ENCODE assay signal across 13 cellular contexts in the genomic region with DNA sequence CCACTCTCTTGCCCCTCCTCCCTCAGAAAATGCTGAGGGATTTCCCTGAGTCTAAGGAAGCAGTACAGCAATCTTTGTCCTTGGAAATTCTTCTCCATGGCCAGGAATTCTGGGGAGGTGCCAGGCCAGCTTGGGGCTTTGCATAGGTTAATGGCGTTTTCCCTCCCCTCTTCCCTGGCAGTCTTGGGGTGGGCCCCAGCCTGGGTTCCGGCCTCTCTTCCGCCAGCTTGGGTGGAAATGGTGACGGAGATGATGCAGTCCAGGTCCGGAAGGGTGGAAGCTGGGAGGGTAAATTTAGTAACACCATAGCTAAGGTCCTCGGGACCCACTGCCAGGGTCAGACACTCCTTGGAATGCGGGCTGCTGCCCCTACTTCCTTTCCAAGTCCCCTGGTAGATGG. TPM values are rescaled to one million over a fixed set of nuclear protein-coding genes. Genes with fewer than 3 reads are reported as not detected.
DNase-seq lines count a peak whose midpoint lies in the region; ATAC-seq, FAIRE-seq and TF ChIP-seq lines count a peak whose summit lies in the region.
"Had no signal": no experiment of that assay in that cellular context is flagged by ENCODE, and none has a peak within 500 bp of the region (broad histone marks: within the 10 kb centered on the region; RNA-seq: fewer than 3 reads in every experiment).

No MANE protein-coding gene starts in this region.

- no peak for ATAC-seq in lung (ENCODE audit: insufficient read depth, low FRiP score)
- no peak for ATAC-seq in HG02884 (IDR thresholded peaks at IDR 0.05; ENCODE audit: unreplicated experiment)
- ATAC-seq in GM21619 (IDR thresholded peaks at IDR 0.05; ENCODE audit: unreplicated experiment) = no peak

- TF ChIP-seq POLR2A in endothelial cell of umbilical vein (IDR thresholded peaks at IDR 0.05; ENCODE audit: low read depth, low read length) (no peak), stomach (IDR thresholded peaks at IDR 0.05) (no peak), GM12892 (IDR thresholded peaks at IDR 0.05; ENCODE audit: low read depth, low read length) (no peak)

- H3K27me3 Mint-ChIP-seq in activated T-helper 2 cell treated with anti-CD3 and anti-CD28 coated beads, Interferon-gamma antibody, Interleukin-2, Interleukin-4, amounts not matched to agents 10 μg/mL and 5 μg/mL and 100 μg/mL, durations not matched to agents 14 hours and 24 hours and 36 hours (ENCODE audit: low read depth) = peaks cover 23% of the 10 kb centered on the region

- no peaks in the 10 kb centered on the region for H3K9me3 ChIP-seq in endothelial cell of umbilical vein (replicated peaks; ENCODE audit: control insufficient read depth, insufficient read depth, low read length)
- H3K9me3 ChIP-seq in lung (ENCODE audit: control insufficient read depth in 2 of 2, insufficient read depth in 1 of 2, low read length in 1 of 2) = no peaks in the 10 kb centered on the region
- no peaks in the 10 kb centered on the region for H3K9me3 ChIP-seq in stomach

- no peak for TF ChIP-seq EP300 in stomach (IDR thresholded peaks at IDR 0.05)

- H3K36me3 Mint-ChIP-seq in activated T-helper 2 cell treated with anti-CD3 and anti-CD28 coated beads, Interferon-gamma antibody, Interleukin-2, Interleukin-4, amounts not matched to agents 10 μg/mL and 5 μg/mL and 100 μg/mL, durations not matched to agents 14 hours and 24 hours and 36 hours (ENCODE audit: low read depth) = no peaks in the 10 kb centered on the region

- no peak overlapping the region for H3K27ac Mint-ChIP-seq in activated T-helper 2 cell treated with anti-CD3 and anti-CD28 coated beads, Interferon-gamma antibody, Interleukin-2, Interleukin-4, amounts not matched to agents 10 μg/mL and 5 μg/mL and 100 μg/mL, durations not matched to agents 14 hours and 24 hours and 36 hours
- H3K27ac Mint-ChIP-seq: CD4-positive, alpha-beta T cell; nephron progenitor cell had no signal

- no peaks in the 10 kb centered on the region for H3K9me3 Mint-ChIP-seq in activated T-helper 2 cell treated with anti-CD3 and anti-CD28 coated beads, Interferon-gamma antibody, Interleukin-2, Interleukin-4, amounts not matched to agents 10 μg/mL and 5 μg/mL and 100 μg/mL, durations not matched to agents 14 hours and 24 hours and 36 hours
- H3K9me3 Mint-ChIP-seq: CD4-positive, alpha-beta T cell; nephron progenitor cell had no signal

- H3K79me2 ChIP-seq in endothelial cell of umbilical vein (ENCODE audit: control insufficient read depth, insufficient read depth, low read length) = peaks cover 48% of the 10 kb centered on the region

- H3K4me1 Mint-ChIP-seq in activated T-helper 2 cell treated with anti-CD3 and anti-CD28 coated beads, Interferon-gamma antibody, Interleukin-2, Interleukin-4, amounts not matched to agents 10 μg/mL and 5 μg/mL and 100 μg/mL, durations not matched to agents 14 hours and 24 hours and 36 hours (ENCODE audit: low read depth) = peaks cover 18% of the 10 kb centered on the region

- TF ChIP-seq CTCF in RWPE1 (conservative IDR thresholded peaks at IDR 0.05; ENCODE audit: low read depth) (no peak), endothelial cell of umbilical vein (IDR thresholded peaks at IDR 0.05; ENCODE audit: extremely low read depth in 1 of 2, insufficient read depth in 1 of 2, low read depth in 1 of 2, low read length in 2 of 2) (no peak), lung (IDR thresholded peaks at IDR 0.05; ENCODE audit: control extremely low read depth, extremely low read depth) (no peak), stomach (IDR thresholded peaks at IDR 0.05) (no peak)

- POLR2A ChIA-PET in RWPE1 (lab: Yijun Ruan, JAX; ENCODE audit: low non-redundant PET) = no interaction called here
- POLR2A ChIA-PET in endothelial cell of umbilical vein (lab: Charles Lee) = interaction anchor here (0.5 to 1.9 kb wide), 5 partner anchors 9 to 312 kb away, joined by 3 to 13 read pairs (median 6); no protein-coding TSS in a partner anchor

- peaks cover 61% of the 10 kb centered on the region for H3K4me1 ChIP-seq in endothelial cell of umbilical vein (ENCODE audit: control insufficient read depth, extremely low read depth, insufficient read depth, low read length)
- peaks cover 0 to 41% of the 10 kb centered on the region in 2 donors for H3K4me1 ChIP-seq in lung (ENCODE audit: control insufficient read depth in 2 of 2, insufficient read depth in 2 of 2, low read length in 2 of 2)
- peaks cover 47 to 76% (median 57%) of the 10 kb centered on the region in 4 donors for H3K4me1 ChIP-seq in stomach

- no peak for DNase-seq in RWPE1 (ENCODE audit: low spot score)
- peak; percentile 90 for DNase-seq in endothelial cell of umbilical vein (ENCODE audit: low read depth, low spot score)
- DNase-seq in lung (ENCODE audit: low spot score) = no peak
- no peak for DNase-seq in stomach
- no peak for DNase-seq in GM12892 (ENCODE audit: insufficient read length)
- no peak for DNase-seq in activated T-helper 2 cell treated with anti-CD3 and anti-CD28 coated beads, Interferon-gamma antibody, Interleukin-2, Interleukin-4, amounts not matched to agents 10 μg/mL and 5 μg/mL and 100 μg/mL, durations not matched to agents 14 hours and 24 hours and 36 hours (ENCODE audit: low spot score)
- DNase-seq: CD4-positive, alpha-beta T cell; effector CD4-positive, alpha-beta T cell; NCI-H345; nephron progenitor cell; stimulated activated CD4-positive, alpha-beta T cell treated with anti-CD3 and anti-CD28 coated beads, Interleukin-2, amount 100 ng/mL, for 48 hours had no signal

- H3K27me3 ChIP-seq in endothelial cell of umbilical vein (ENCODE audit: control insufficient read depth in 2 of 2, insufficient read depth in 2 of 2, low read length in 2 of 2) (no peaks in the 10 kb centered on the region), lung (ENCODE audit: control insufficient read depth, insufficient read depth) (no peaks in the 10 kb centered on the region), stomach (peaks cover 0 to 41% (median 34%) of the 10 kb centered on the region in 3 donors)

- H3K36me3 ChIP-seq in endothelial cell of umbilical vein (ENCODE audit: control insufficient read depth in 2 of 2, extremely low read depth in 1 of 2, insufficient read depth in 2 of 2, low read length in 2 of 2) (peaks cover 10 to 21% of the 10 kb centered on the region in 2 experiments), lung (ENCODE audit: control insufficient read depth in 2 of 2, insufficient read depth in 2 of 2, low read length in 2 of 2) (peaks cover 8 to 16% of the 10 kb centered on the region in 2 donors), stomach (peaks cover 19 to 41% (median 33%) of the 10 kb centered on the region in 4 donors)

- 29 to 45% methylated on average over 7 of the region's 7 CpGs for WGBS in lung, 2 donors
- 18 to 77% (median 68%) methylated on average over 6 to 7 of the region's 7 CpGs for WGBS in stomach, 5 donors

- dilution Hi-C loops in endothelial cell of umbilical vein (cut with MboI; ENCODE audit: extremely low pct_ligation_motif_present, low sequenced_read_pairs) = no loop called here

- no TSS peak for BruUV-seq in endothelial cell of umbilical vein (replicated peaks; lab: Mats Ljungman, UMichigan)

- no peak overlapping the region for H2AFZ ChIP-seq in endothelial cell of umbilical vein (ENCODE audit: low read depth, low read length)

- peak overlapping the region in 1 of 3 experiments; percentile 28 for H3K4me3 ChIP-seq in endothelial cell of umbilical vein (replicated peaks in 1 of 3; ENCODE audit: insufficient read depth in 1 of 3, low read depth in 1 of 3, low read length in 3 of 3)
- no peak overlapping the region for H3K4me3 ChIP-seq in lung
- no peak overlapping the region for H3K4me3 ChIP-seq in stomach

- no peak overlapping the region for H3K4me3 Mint-ChIP-seq in activated T-helper 2 cell treated with anti-CD3 and anti-CD28 coated beads, Interferon-gamma antibody, Interleukin-2, Interleukin-4, amounts not matched to agents 10 μg/mL and 5 μg/mL and 100 μg/mL, durations not matched to agents 14 hours and 24 hours and 36 hours (ENCODE audit: low read depth)
- H3K4me3 Mint-ChIP-seq: nephron progenitor cell had no signal

- H3K4me2 ChIP-seq in endothelial cell of umbilical vein (ENCODE audit: insufficient read depth, low read length) = peak overlapping the region; percentile 52

- peak; percentile 100 for FAIRE-seq in endothelial cell of umbilical vein (lab: Jason Lieb, UNC)
- no peak for FAIRE-seq in GM12892 (lab: Jason Lieb, UNC)

- no peaks in the 10 kb centered on the region for H3K9me1 ChIP-seq in endothelial cell of umbilical vein (replicated peaks; ENCODE audit: control insufficient read depth, extremely low read depth, insufficient read depth, low read length)

- H3K27ac ChIP-seq in RWPE1 = peak overlapping the region; percentile 53
- H3K27ac ChIP-seq in endothelial cell of umbilical vein (ENCODE audit: insufficient read depth, low read depth, low read length) = peak overlapping the region; percentile 84
- H3K27ac ChIP-seq in lung (ENCODE audit: low read depth in 1 of 2, low read length in 1 of 2) = peak overlapping the region; percentile 47 to 92
- peak overlapping the region in 4 of 5 donors; percentile 59 to 98 (median 61) for H3K27ac ChIP-seq in stomach

- CTCF ChIA-PET in RWPE1 (lab: Yijun Ruan, JAX) (interaction anchor here (0.6 to 0.9 kb wide), 3 partner anchors 17 to 573 kb away, joined by 3 to 6 read pairs (median 4); no protein-coding TSS in a partner anchor), endothelial cell of umbilical vein (lab: Charles Lee) (interaction anchor here (0.8 to 7.3 kb wide), 5 partner anchors 8 to 46 kb away, joined by 3 to 138 read pairs (median 4); no protein-coding TSS in a partner anchor)

- peak overlapping the region; percentile 72 for H3K9ac ChIP-seq in endothelial cell of umbilical vein (replicated peaks; ENCODE audit: extremely low read depth, insufficient read depth, low read length)

- H4K20me1 ChIP-seq in endothelial cell of umbilical vein (replicated peaks; ENCODE audit: control insufficient read depth, extremely low read depth, insufficient read depth, low read length) = no peaks in the 10 kb centered on the region

- intact Hi-C loops in endothelial cell of umbilical vein (cut with micrococcal nuclease) (loop anchor here (1.0 to 5.0 kb wide), 5 partner anchors 9 to 708 kb away; a partner anchor contains a TSS), stomach (cut with DNase I; ENCODE audit: low total_unique reads) (no loop called here)
- intact Hi-C loops in activated T-helper 2 cell treated with anti-CD3 and anti-CD28 coated beads, Interferon-gamma antibody, Interleukin-2, Interleukin-4, amounts not matched to agents 10 μg/mL and 5 μg/mL and 100 μg/mL, durations not matched to agents 14 hours and 24 hours and 36 hours (cut with micrococcal nuclease) = no loop called here

RNA-seq across cellular contexts. Expression of a gene that starts 5.0 kb away (rescaled TPM):
- 183 and 227 TPM in 2 replicates for total RNA-seq in endothelial cell of umbilical vein
- polyA plus RNA-seq in endothelial cell of umbilical vein = 99.7 and 109 TPM in 2 replicates
- polyA plus RNA-seq in endothelial cell of umbilical vein (2011; cell fraction: cytosol; rRNA removed) = 69.9 and 75.8 TPM in 2 replicates
- polyA plus RNA-seq in endothelial cell of umbilical vein (2011; cell fraction: nucleus; rRNA removed) = 320 and 340 TPM in 2 replicates
- polyA plus RNA-seq in endothelial cell of umbilical vein (2012) = 99.4 and 105 TPM in 2 replicates
- 149 and 151 TPM in 2 replicates for polyA minus RNA-seq in endothelial cell of umbilical vein
- 4.6 TPM for polyA minus RNA-seq in endothelial cell of umbilical vein (2011; cell fraction: cytosol; rRNA and poly(A)+ RNA removed)
- polyA minus RNA-seq in endothelial cell of umbilical vein (2011; cell fraction: nucleus; rRNA and poly(A)+ RNA removed) = 155 and 169 TPM in 2 replicates
- total RNA-seq in lung = 10 to 100 TPM; 82.8 to 90.5 TPM
- polyA plus RNA-seq in lung = 10 to 100 TPM; 27.3 to 69.3 TPM
- total RNA-seq in stomach = 100 to 1,000 TPM in 1 of 5 donors, 10 to 100 TPM in 4; 34.4 to 291 (median 50.2) TPM
- 10 to 100 TPM; 28.4 to 43.1 (median 39.7) TPM for polyA plus RNA-seq in stomach
- polyA plus RNA-seq in GM12892 (2012; ENCODE audit: missing spikeins) = not detected
- total RNA-seq in activated T-helper 2 cell treated with anti-CD3 and anti-CD28 coated beads, Interferon-gamma antibody, Interleukin-2, Interleukin-4, amounts not matched to agents 10 μg/mL and 5 μg/mL and 100 μg/mL, durations not matched to agents 14 hours and 24 hours and 36 hours = 2.1 and 2.2 TPM in 2 replicates

RNA-seq across cellular contexts. Expression of a gene that starts 40.2 kb away (rescaled TPM):
- 168 and 172 TPM in 2 replicates for total RNA-seq in endothelial cell of umbilical vein
- polyA plus RNA-seq in endothelial cell of umbilical vein = 180 and 188 TPM in 2 replicates
- 184 and 190 TPM in 2 replicates for polyA plus RNA-seq in endothelial cell of umbilical vein (2011; cell fraction: cytosol; rRNA removed)
- 83.4 and 98.1 TPM in 2 replicates for polyA plus RNA-seq in endothelial cell of umbilical vein (2011; cell fraction: nucleus; rRNA removed)
- polyA plus RNA-seq in endothelial cell of umbilical vein (2012) = 138 and 176 TPM in 2 replicates
- 185 and 191 TPM in 2 replicates for polyA minus RNA-seq in endothelial cell of umbilical vein
- polyA minus RNA-seq in endothelial cell of umbilical vein (2011; cell fraction: cytosol; rRNA and poly(A)+ RNA removed) = 49.5 TPM
- 38.0 and 59.9 TPM in 2 replicates for polyA minus RNA-seq in endothelial cell of umbilical vein (2011; cell fraction: nucleus; rRNA and poly(A)+ RNA removed)
- total RNA-seq in lung = 100 to 1,000 TPM; 114 to 123 TPM
- 10 to 100 TPM; 72.4 to 97.6 TPM for polyA plus RNA-seq in lung
- 100 to 1,000 TPM in 1 of 5 donors, 10 to 100 TPM in 4; 22.0 to 115 (median 60.0) TPM for total RNA-seq in stomach
- 100 to 1,000 TPM in 1 of 3 donors, 10 to 100 TPM in 2; 50.7 to 107 (median 60.2) TPM for polyA plus RNA-seq in stomach
- 74.9 TPM for polyA plus RNA-seq in GM12892 (2012; ENCODE audit: missing spikeins)
- 132 and 133 TPM in 2 replicates for total RNA-seq in activated T-helper 2 cell treated with anti-CD3 and anti-CD28 coated beads, Interferon-gamma antibody, Interleukin-2, Interleukin-4, amounts not matched to agents 10 μg/mL and 5 μg/mL and 100 μg/mL, durations not matched to agents 14 hours and 24 hours and 36 hours

RNA-seq across cellular contexts. Expression of a gene that starts 46.6 kb away (rescaled TPM):
- 16.7 and 17.0 TPM in 2 replicates for total RNA-seq in endothelial cell of umbilical vein
- 26.5 and 28.7 TPM in 2 replicates for polyA plus RNA-seq in endothelial cell of umbilical vein
- 30.0 and 32.2 TPM in 2 replicates for polyA plus RNA-seq in endothelial cell of umbilical vein (2011; cell fraction: cytosol; rRNA removed)
- 31.6 and 32.7 TPM in 2 replicates for polyA plus RNA-seq in endothelial cell of umbilical vein (2011; cell fraction: nucleus; rRNA removed)
- 21.6 and 26.2 TPM in 2 replicates for polyA plus RNA-seq in endothelial cell of umbilical vein (2012)
- polyA minus RNA-seq in endothelial cell of umbilical vein = 24.4 and 30.5 TPM in 2 replicates
- polyA minus RNA-seq in endothelial cell of umbilical vein (2011; cell fraction: cytosol; rRNA and poly(A)+ RNA removed) = 9.1 TPM
- polyA minus RNA-seq in endothelial cell of umbilical vein (2011; cell fraction: nucleus; rRNA and poly(A)+ RNA removed) = 7.5 and 11.7 TPM in 2 replicates
- total RNA-seq in lung = 10 to 100 TPM; 27.2 to 32.9 TPM
- polyA plus RNA-seq in lung = 10 to 100 TPM; 15.3 to 21.7 TPM
- total RNA-seq in stomach = 100 to 1,000 TPM in 1 of 5 donors, 10 to 100 TPM in 3, 1 to 10 TPM in 1; 3.5 to 113 (median 28.4) TPM
- 10 to 100 TPM; 15.4 to 17.9 (median 17.5) TPM for polyA plus RNA-seq in stomach
- 17.1 TPM for polyA plus RNA-seq in GM12892 (2012; ENCODE audit: missing spikeins)
- total RNA-seq in activated T-helper 2 cell treated with anti-CD3 and anti-CD28 coated beads, Interferon-gamma antibody, Interleukin-2, Interleukin-4, amounts not matched to agents 10 μg/mL and 5 μg/mL and 100 μg/mL, durations not matched to agents 14 hours and 24 hours and 36 hours = 14.2 and 15.4 TPM in 2 replicates

Comparison
In these comparisons a context has a peak if more than half of its experiments do, and no peak if none do; other contexts are left out.
1. RNA of a gene that starts 5.0 kb away (total RNA-seq): 183 to 227 TPM in endothelial cell of umbilical vein, 82.8 to 90.5 TPM in lung and 34.4 to 291 TPM in stomach; 2.1 to 2.2 TPM in activated T-helper 2 cell treated with anti-CD3 and anti-CD28 coated beads, Interferon-gamma antibody, Interleukin-2, Interleukin-4, amounts not matched to agents 10 μg/mL and 5 μg/mL and 100 μg/mL, durations not matched to agents 14 hours and 24 hours and 36 hours; every median in the first group is over 10 times any median in the second.
2. Peak in every context shown above with its lines, with median percentiles within 50 percentile points of each other: H3K27ac ChIP-seq.